In genomic region chr9:124721109-124721850, GRCh38 we compare ENCODE assay signal across 13 cellular contexts.
DNase-seq lines count a peak whose midpoint lies in the region; ATAC-seq and TF ChIP-seq lines count a peak whose summit lies in the region.
"Had no signal": no experiment of that assay in that cellular context is flagged by ENCODE, and none has a peak within 500 bp of the region (broad histone marks: within the 10 kb centered on the region; RNA-seq: fewer than 3 reads in every experiment).

No MANE protein-coding gene starts in this region.

- H3K27ac Mint-ChIP-seq in nephron: peak overlapping the region; percentile 77 to 82 (median 81)
- H3K27ac Mint-ChIP-seq: activated T-cell treated with anti-CD3 and anti-CD28 coated beads, Interleukin-2, amount 50 U/mL, for 72 hours had no signal

- H3K4me1 Mint-ChIP-seq in nephron: peaks cover 47% of the 10 kb centered on the region

- peak; percentile 63 for DNase-seq in ELR (ENCODE audit: low read depth)
- DNase-seq in NCI-H226: peak; percentile 12
- peak; percentile 69 for DNase-seq in choroid plexus epithelial cell (ENCODE audit: low read depth)
- DNase-seq in DMS53 (lab: John Stamatoyannopoulos, UW): no peak
- no peak for DNase-seq in NK-92 treated with Interleukin-12 subunit alpha and Interleukin-12 subunit beta, amount 100 ng/mL, for 24 hours (lab: John Stamatoyannopoulos, UW)
- DNase-seq in HPDE6-E6E7 (ENCODE audit: extremely low spot score): no peak
- DNase-seq: activated CD4-positive, alpha-beta T cell treated with anti-CD3 and anti-CD28 coated beads for 4 hours; activated T-cell treated with anti-CD3 and anti-CD28 coated beads, Interleukin-2, amount 50 U/mL, for 72 hours; C1 segment of cervical spinal cord; hypothalamus had no signal

- H3K4me3 ChIP-seq in choroid plexus epithelial cell (ENCODE audit: low read depth, low read length): no peak overlapping the region
- H3K4me3 ChIP-seq: ascending aorta had no signal

- H3K4me3 Mint-ChIP-seq in nephron: no peak overlapping the region
- H3K4me3 Mint-ChIP-seq: activated T-cell treated with anti-CD3 and anti-CD28 coated beads, Interleukin-2, amount 50 U/mL, for 72 hours had no signal

- no peak for ATAC-seq in GM19351 (IDR thresholded peaks at IDR 0.05; ENCODE audit: unreplicated experiment)
- ATAC-seq: activated T-cell treated with anti-CD3 and anti-CD28 coated beads, Interleukin-2, amount 50 U/mL, for 72 hours had no signal

- H3K27me3 Mint-ChIP-seq in nephron (ENCODE audit: low read depth): no peaks in the 10 kb centered on the region

- peaks cover 8% of the 10 kb centered on the region for H3K36me3 Mint-ChIP-seq in nephron (ENCODE audit: low read depth)

- no peaks in the 10 kb centered on the region for H3K9me3 Mint-ChIP-seq in nephron
- H3K9me3 Mint-ChIP-seq: activated T-cell treated with anti-CD3 and anti-CD28 coated beads, Interleukin-2, amount 50 U/mL, for 72 hours had no signal

- TF ChIP-seq CTCF in choroid plexus epithelial cell (conservative IDR thresholded peaks at IDR 0.05; ENCODE audit: low read depth, low read length) (no peak), nephron (IDR thresholded peaks at IDR 0.05; ENCODE audit: unreplicated experiment in 3 of 3) (no peak)

Comparison
In these comparisons a context has a peak if more than half of its experiments do, and no peak if none do; other contexts are left out.
1. DNase-seq: peak in ELR (single experiment), NCI-H226 (single experiment) and choroid plexus epithelial cell (single experiment); none in DMS53 (single experiment), NK-92 treated with Interleukin-12 subunit alpha and Interleukin-12 subunit beta, amount 100 ng/mL, for 24 hours (single experiment) and HPDE6-E6E7 (single experiment).